ENCODE assay signal across 18 cellular contexts in genomic region chr15:100516592-100517489, GRCh38. TPM values are rescaled to one million over a fixed set of nuclear protein-coding genes. Genes with fewer than 3 reads are reported as not detected.
A peak's percentile ranks its signal among the peaks of the same experiment; 100 is the strongest.
DNase-seq lines count a peak whose midpoint lies in the region; ATAC-seq and TF ChIP-seq lines count a peak whose summit lies in the region.
"Had no signal": no experiment of that assay in that cellular context is flagged by ENCODE, and none has a peak within 500 bp of the region (broad histone marks: within the 10 kb centered on the region; RNA-seq: fewer than 3 reads in every experiment).

No MANE protein-coding gene starts in this region.

- H4K20me1 ChIP-seq in BLaER1 treated with 17β-estradiol and CSF1 and Interleukin-3, amounts not matched to agents 10 nM and 100 nM: no peaks in the 10 kb centered on the region

- H3K36me3 ChIP-seq in BLaER1 treated with 17β-estradiol and CSF1 and Interleukin-3, amounts not matched to agents 10 nM and 100 nM: no peaks in the 10 kb centered on the region
- H3K36me3 ChIP-seq in heart right ventricle (no peaks in the 10 kb centered on the region), psoas muscle (ENCODE audit: insufficient read depth in 1 of 2, low read depth in 1 of 2) (no peaks in the 10 kb centered on the region)

- WGBS in heart right ventricle, 2 donors: 58 to 60% methylated on average over 5 of the region's 5 CpGs
- 22 to 40% (median 32%) methylated on average over 5 of the region's 5 CpGs for WGBS in psoas muscle, 3 donors

- H3K4me2 ChIP-seq in BLaER1 treated with 17β-estradiol and CSF1 and Interleukin-3, amounts not matched to agents 10 nM and 100 nM: peak overlapping the region in 8 of 11 experiments; percentile 3 to 71 (median 40); a peak in 12 of 22 replicates

- H3K4me3 ChIP-seq in BLaER1 treated with 17β-estradiol and CSF1 and Interleukin-3, amounts not matched to agents 10 nM and 100 nM: no peak overlapping the region
- no peak overlapping the region for H3K4me3 ChIP-seq in LNCaP clone FGC (ENCODE audit: low read depth, low read length)
- H3K4me3 ChIP-seq in heart right ventricle: no peak overlapping the region
- H3K4me3 ChIP-seq in psoas muscle: no peak overlapping the region

- intact Hi-C loops in heart right ventricle (cut with DNase I) (no loop called here), psoas muscle (cut with DNase I) (loop anchor here in 1 of 2 donors (5.0 kb wide), 1 partner anchor 170 kb away; no protein-coding TSS in a partner anchor)

- peak; percentile 85 for DNase-seq in LNCaP clone FGC (ENCODE audit: low read depth)
- no peak for DNase-seq in heart right ventricle
- peak; percentile 54 to 66 for DNase-seq in psoas muscle
- no peak for DNase-seq in pons (ENCODE audit: low spot score)
- no peak for DNase-seq in HT-29 (ENCODE audit: low spot score)
- DNase-seq: activated B cell treated with CpG ODN at 0.5 μM for 24 hours; activated CD4-positive, alpha-beta T cell treated with anti-CD3 and anti-CD28 coated beads, Interleukin-2, amount 50 U/mL, for 4 hours; anterior cingulate cortex; dermis blood vessel endothelial cell; EL; Kasumi-1; NCI-H526 treated with DMSO at 0.1 percent for 48 hours; T1000 had no signal

- H3K27me3 ChIP-seq in BLaER1 treated with 17β-estradiol and CSF1 and Interleukin-3, amounts not matched to agents 10 nM and 100 nM: no peaks in the 10 kb centered on the region
- H3K27me3 ChIP-seq in heart right ventricle (peaks cover 0 to 11% (median 5%) of the 10 kb centered on the region in 7 donors), psoas muscle (ENCODE audit: insufficient read depth in 3 of 3, low read length in 2 of 3) (no peaks in the 10 kb centered on the region)

- ATAC-seq in heart right ventricle (peak in 5 of 8 donors; percentile 11 to 91 (median 56)), psoas muscle (peak; percentile 73 to 84 (median 82)), HG02981 (IDR thresholded peaks at IDR 0.05; ENCODE audit: unreplicated experiment) (no peak)
- ATAC-seq: stimulated activated effector memory CD8-positive, alpha-beta T cell treated with anti-CD3 and anti-CD28 coated beads, Interleukin-12 subunit alpha, Interleukin-12 subunit beta, amount 100 ng/mL, for 72 hours had no signal

- H3K9ac ChIP-seq in BLaER1 treated with 17β-estradiol and CSF1 and Interleukin-3, amounts not matched to agents 10 nM and 100 nM: no peak overlapping the region

- H3K4me1 ChIP-seq in BLaER1 treated with 17β-estradiol and CSF1 and Interleukin-3, amounts not matched to agents 10 nM and 100 nM: peaks cover 26 to 67% (median 39%) of the 10 kb centered on the region in 10 experiments
- H3K4me1 ChIP-seq in heart right ventricle: peaks cover 0 to 41% (median 6%) of the 10 kb centered on the region in 9 donors
- H3K4me1 ChIP-seq in psoas muscle: peaks cover 43% of the 10 kb centered on the region

- 0 out of 2 replicates have a peak, but pooled peaks have one; percentile 9 for TF ChIP-seq CTCF in LNCaP clone FGC (IDR thresholded peaks at IDR 0.05; ENCODE audit: control insufficient read depth, extremely low read depth, insufficient read depth)
- TF ChIP-seq CTCF in heart right ventricle (IDR thresholded peaks at IDR 0.05): no peak
- no peak for TF ChIP-seq CTCF in psoas muscle (IDR thresholded peaks at IDR 0.05)

- no peaks in the 10 kb centered on the region for H3K9me3 ChIP-seq in BLaER1 treated with 17β-estradiol and CSF1 and Interleukin-3, amounts not matched to agents 10 nM and 100 nM (replicated peaks in 1 of 11)
- no peaks in the 10 kb centered on the region for H3K9me3 ChIP-seq in heart right ventricle
- H3K9me3 ChIP-seq in psoas muscle: no peaks in the 10 kb centered on the region

- H3K27ac ChIP-seq in BLaER1 treated with 17β-estradiol and CSF1 and Interleukin-3, amounts not matched to agents 10 nM and 100 nM: peak overlapping the region in 3 of 11 experiments; percentile 20 to 38 (median 22); a peak in 4 of 22 replicates
- H3K27ac ChIP-seq in heart right ventricle: peak overlapping the region in 3 of 10 donors; percentile 18 to 57 (median 52)
- H3K27ac ChIP-seq in psoas muscle: peak overlapping the region; percentile 92

RNA-seq across cellular contexts. Expression of gene CERS3, which starts 11.9 kb away (rescaled TPM):
- total RNA-seq in heart right ventricle (not detected), psoas muscle (under 1 TPM in 2 of 4 donors, not detected in 2; 0.28 to 0.49 TPM)
- polyA plus RNA-seq in heart right ventricle (under 1 TPM in 1 of 2 donors, not detected in 1; 0.03 TPM), psoas muscle (under 1 TPM; 0.05 to 0.15 (median 0.08) TPM)
- total RNA-seq in HT-29 (2014; rRNA removed; shearing (Covaris generic)): not detected in 2 replicates
- total RNA-seq: dermis blood vessel endothelial cell, fibroblast of lung, glomerular endothelial cell had no signal
- polyA plus RNA-seq: fibroblast of lung had no signal

Comparison
In these comparisons a context has a peak if more than half of its experiments do, and no peak if none do; other contexts are left out.
1. DNase-seq: peak in LNCaP clone FGC (single experiment) and psoas muscle (2 of 2); none in heart right ventricle (0 of 2), pons (single experiment) and HT-29 (single experiment).